26 cellular contexts compared by ENCODE assay signal in genomic region chr3:54909236-54909635, GRCh38. TPM values are rescaled to one million over a fixed set of nuclear protein-coding genes. Genes with fewer than 3 reads are reported as not detected.
DNase-seq lines count a peak whose midpoint lies in the region; ATAC-seq lines count a peak whose summit lies in the region.
"Had no signal": no experiment of that assay in that cellular context is flagged by ENCODE, and none has a peak within 500 bp of the region (broad histone marks: within the 10 kb centered on the region; RNA-seq: fewer than 3 reads in every experiment).

No MANE protein-coding gene starts in this region.

- ATAC-seq in GM19397 (IDR thresholded peaks at IDR 0.05; ENCODE audit: unreplicated experiment) = no peak
- ATAC-seq: HCT116, HepG2 had no signal

- peak overlapping the region; percentile 18 for H3K27ac ChIP-seq in caudate nucleus (ENCODE audit: low read depth, low read length)
- H3K27ac ChIP-seq: 22Rv1, PC-9 had no signal

- DNase-seq in A172 (ENCODE audit: low spot score) (peak; percentile 7), NCI-H82 treated with DMSO at 0.1 percent for 48 hours (lab: John Stamatoyannopoulos, UW; ENCODE audit: unreplicated experiment) (peak; percentile 57), caudate nucleus (lab: John Stamatoyannopoulos, UW) (no peak), renal cortical epithelial cell (ENCODE audit: low read depth) (peak; percentile 38), NCI-H2171 treated with DMSO at 0.1 percent for 48 hours (lab: John Stamatoyannopoulos, UW) (no peak), cortex of kidney (lab: John Stamatoyannopoulos, UW) (no peak)
- DNase-seq: ACHN; BE2C; CD8-positive, alpha-beta memory T cell; DMS79 treated with DMSO at 0.1 percent for 48 hours; GF-D8; Kasumi-1; MG63; NCI-H2029; NCI-H69; NK-92 treated with Interleukin-12 subunit alpha and Interleukin-12 subunit beta, amount 100 ng/mL, for 24 hours; PC-9; RPMI8226; SHP77 had no signal

RNA-seq across cellular contexts. Expression of gene LRTM1, which starts 18.6 kb away (rescaled TPM):
- not detected in 2 replicates for total RNA-seq in A172 (2014; rRNA removed; shearing (Covaris generic))
- total RNA-seq in renal cortical epithelial cell = not detected in 2 replicates
- total RNA-seq: CD8-positive, alpha-beta memory T cell; H4; HepG2; HT1080; NCI-H460; PC-9 had no signal

Comparison
In these comparisons a context has a peak if more than half of its experiments do, and no peak if none do; other contexts are left out.
1. DNase-seq: peak in A172 (single experiment), NCI-H82 treated with DMSO at 0.1 percent for 48 hours (single experiment) and renal cortical epithelial cell (single experiment); none in caudate nucleus (0 of 61), NCI-H2171 treated with DMSO at 0.1 percent for 48 hours (single experiment) and cortex of kidney (single experiment).